ENCODE assay signal across 34 cellular contexts in genomic region chr1:54766726-54767125, GRCh38. TPM values are rescaled to one million over a fixed set of nuclear protein-coding genes. Genes with fewer than 3 reads are reported as not detected.
DNase-seq lines count a peak whose midpoint lies in the region; ATAC-seq and TF ChIP-seq lines count a peak whose summit lies in the region.
"Had no signal": no experiment of that assay in that cellular context is flagged by ENCODE, and none has a peak within 500 bp of the region (broad histone marks: within the 10 kb centered on the region; RNA-seq: fewer than 3 reads in every experiment).

No MANE protein-coding gene starts in this region.

- DNase-seq in DMS 273 (lab: John Stamatoyannopoulos, UW; ENCODE audit: unreplicated experiment), result peak; percentile 15
- no peak for DNase-seq in DMS 273 treated with DMSO at 0.1 percent for 48 hours (lab: John Stamatoyannopoulos, UW)
- DNase-seq in NCI-H146 (lab: John Stamatoyannopoulos, UW), result peak; percentile 78
- DNase-seq in endodermal cell, result no peak
- no peak for DNase-seq in nephron progenitor cell
- no peak for DNase-seq in stimulated activated CD4-positive, alpha-beta T cell treated with anti-CD3 and anti-CD28 coated beads, Interleukin-4, amount 100 ng/mL, for 1 hour
- DNase-seq in activated T-cell treated with anti-CD3 and anti-CD28 coated beads, Interleukin-2, amount 50 U/mL, for 1 hour, result no peak
- DNase-seq: activated CD4-positive, alpha-beta memory T cell treated with anti-CD3 and anti-CD28 coated beads for 36 hours; activated CD4-positive, alpha-beta T cell treated with anti-CD3 and anti-CD28 coated beads for 1 hour; activated naive CD4-positive, alpha-beta T cell; activated naive CD8-positive, alpha-beta T cell treated with anti-CD3 and anti-CD28 coated beads, Interleukin-2, amount 50 U/mL, for 24 hours; C1 segment of cervical spinal cord; caudate nucleus; DMS79 treated with DMSO at 0.1 percent for 48 hours; effector memory CD4-positive, alpha-beta T cell; GF-D8; GOT3; head of caudate nucleus; kidney; midbrain; MM.1S; naive thymus-derived CD4-positive, alpha-beta T cell; NCI-H187; pancreas; small intestine; stimulated activated naive CD4-positive, alpha-beta T cell treated with Interleukin-2 at 50 U/mL for 16 hours; SW 1271 had no signal

- peaks cover 2% of the 10 kb centered on the region for H3K27me3 Mint-ChIP-seq in endodermal cell (ENCODE audit: insufficient read depth)
- H3K27me3 Mint-ChIP-seq in nephron progenitor cell (ENCODE audit: low read depth, poor library complexity), result peaks cover 26% of the 10 kb centered on the region
- H3K27me3 Mint-ChIP-seq: activated CD4-positive, alpha-beta memory T cell treated with anti-CD3 and anti-CD28 coated beads for 36 hours; activated naive CD8-positive, alpha-beta T cell treated with anti-CD3 and anti-CD28 coated beads, Interleukin-2, amount 50 U/mL, for 24 hours; naive thymus-derived CD4-positive, alpha-beta T cell had no signal

- H3K4me1 Mint-ChIP-seq in endodermal cell (peaks cover 30% of the 10 kb centered on the region), nephron progenitor cell (peaks cover 43% of the 10 kb centered on the region)

- H3K27ac ChIP-seq in endodermal cell (ENCODE audit: low read depth, low read length), result no peak overlapping the region
- H3K27ac ChIP-seq: 22Rv1, coronary artery, KMS-11, pancreas, suprapubic skin had no signal

- no peaks in the 10 kb centered on the region for H3K9me3 ChIP-seq in endodermal cell (ENCODE audit: control insufficient read depth, low read length)
- H3K9me3 ChIP-seq: pancreas, suprapubic skin had no signal

- no peak for ATAC-seq in HG02981 (IDR thresholded peaks at IDR 0.05; ENCODE audit: unreplicated experiment)
- ATAC-seq: activated naive CD8-positive, alpha-beta T cell treated with anti-CD3 and anti-CD28 coated beads, Interleukin-2, amount 50 U/mL, for 24 hours; esophagus mucosa; naive thymus-derived CD4-positive, alpha-beta T cell; pancreas had no signal

- 55 to 63% methylated on average over 1 to 4 of the region's 4 CpGs for WGBS in endodermal cell (ENCODE audit: insufficient coverage in 1 of 2, insufficient read length in 1 of 2), 2 experiments

- H3K4me3 ChIP-seq in endodermal cell (ENCODE audit: low read length), result no peak overlapping the region
- H3K4me3 ChIP-seq: coronary artery, pancreas, suprapubic skin had no signal

- no peaks in the 10 kb centered on the region for H3K36me3 ChIP-seq in endodermal cell (ENCODE audit: control insufficient read depth, insufficient read depth, low read length)
- H3K36me3 ChIP-seq: pancreas, suprapubic skin had no signal

- peaks cover 10% of the 10 kb centered on the region for H3K4me1 ChIP-seq in endodermal cell (ENCODE audit: control insufficient read depth, insufficient read depth, low read length)

- no peak overlapping the region for H3K9ac ChIP-seq in endodermal cell (ENCODE audit: extremely low read depth, low read length, poor library complexity, severe bottlenecking)
- H3K9ac ChIP-seq: KMS-11 had no signal

- peak overlapping the region; percentile 3 for H3K4me3 Mint-ChIP-seq in endodermal cell
- no peak overlapping the region for H3K4me3 Mint-ChIP-seq in nephron progenitor cell
- H3K4me3 Mint-ChIP-seq: activated CD4-positive, alpha-beta memory T cell treated with anti-CD3 and anti-CD28 coated beads for 36 hours; activated naive CD8-positive, alpha-beta T cell treated with anti-CD3 and anti-CD28 coated beads, Interleukin-2, amount 50 U/mL, for 24 hours had no signal

- H3K36me3 Mint-ChIP-seq in endodermal cell (ENCODE audit: low read depth) (no peaks in the 10 kb centered on the region), nephron progenitor cell (ENCODE audit: low read depth) (no peaks in the 10 kb centered on the region)
- H3K36me3 Mint-ChIP-seq: activated CD4-positive, alpha-beta memory T cell treated with anti-CD3 and anti-CD28 coated beads for 36 hours had no signal

- H3K27ac Mint-ChIP-seq in endodermal cell (peak overlapping the region; percentile 85), nephron progenitor cell (peak overlapping the region; percentile 31)
- H3K27ac Mint-ChIP-seq: activated CD4-positive, alpha-beta memory T cell treated with anti-CD3 and anti-CD28 coated beads for 36 hours; activated naive CD8-positive, alpha-beta T cell treated with anti-CD3 and anti-CD28 coated beads, Interleukin-2, amount 50 U/mL, for 24 hours had no signal

- TF ChIP-seq CTCF in endodermal cell (conservative IDR thresholded peaks at IDR 0.05), result no peak
- no peak for TF ChIP-seq CTCF in nephron progenitor cell (IDR thresholded peaks at IDR 0.05)

- H3K27me3 ChIP-seq in endodermal cell (ENCODE audit: control insufficient read depth, insufficient read depth, low read length, poor library complexity, severe bottlenecking), result no peaks in the 10 kb centered on the region
- H3K27me3 ChIP-seq: pancreas, suprapubic skin had no signal

- no peaks in the 10 kb centered on the region for H3K9me3 Mint-ChIP-seq in endodermal cell
- H3K9me3 Mint-ChIP-seq in nephron progenitor cell, result no peaks in the 10 kb centered on the region
- H3K9me3 Mint-ChIP-seq: activated CD4-positive, alpha-beta memory T cell treated with anti-CD3 and anti-CD28 coated beads for 36 hours; activated naive CD8-positive, alpha-beta T cell treated with anti-CD3 and anti-CD28 coated beads, Interleukin-2, amount 50 U/mL, for 24 hours had no signal

RNA-seq across cellular contexts. Expression of gene PARS2, which starts 2.4 kb away (rescaled TPM):
- total RNA-seq in endodermal cell, result 1 to 10 TPM; 8.9 to 9.1 TPM
- 8.7 TPM for polyA plus RNA-seq in endodermal cell (2013, experiment 1 of 2)
- 7.0 TPM for polyA plus RNA-seq in endodermal cell (2013, experiment 2 of 2)

RNA-seq across cellular contexts. Expression of gene TTC22, which starts 34.4 kb away (rescaled TPM):
- total RNA-seq in endodermal cell, result under 1 TPM; 0.44 to 0.53 TPM
- 0.11 TPM for polyA plus RNA-seq in endodermal cell (2013, experiment 1 of 2)
- not detected for polyA plus RNA-seq in endodermal cell (2013, experiment 2 of 2)
- total RNA-seq: fibroblast of villous mesenchyme had no signal

RNA-seq across cellular contexts. Expression of gene TTC4, which starts 51.1 kb away (rescaled TPM):
- total RNA-seq in endodermal cell, result 10 to 100 TPM; 23.1 to 28.3 TPM
- 28.9 TPM for polyA plus RNA-seq in endodermal cell (2013, experiment 1 of 2)
- polyA plus RNA-seq in endodermal cell (2013, experiment 2 of 2), result 26.4 TPM

Comparison
In these comparisons a context has a peak if more than half of its experiments do, and no peak if none do; other contexts are left out.
1. DNase-seq: peak in DMS 273 (single experiment) and NCI-H146 (single experiment); none in DMS 273 treated with DMSO at 0.1 percent for 48 hours (single experiment), endodermal cell (single experiment), nephron progenitor cell (single experiment), stimulated activated CD4-positive, alpha-beta T cell treated with anti-CD3 and anti-CD28 coated beads, Interleukin-4, amount 100 ng/mL, for 1 hour (single experiment) and activated T-cell treated with anti-CD3 and anti-CD28 coated beads, Interleukin-2, amount 50 U/mL, for 1 hour (single experiment).